Comparison of ENCODE assay signal across 8 cellular contexts in the genomic region with DNA sequence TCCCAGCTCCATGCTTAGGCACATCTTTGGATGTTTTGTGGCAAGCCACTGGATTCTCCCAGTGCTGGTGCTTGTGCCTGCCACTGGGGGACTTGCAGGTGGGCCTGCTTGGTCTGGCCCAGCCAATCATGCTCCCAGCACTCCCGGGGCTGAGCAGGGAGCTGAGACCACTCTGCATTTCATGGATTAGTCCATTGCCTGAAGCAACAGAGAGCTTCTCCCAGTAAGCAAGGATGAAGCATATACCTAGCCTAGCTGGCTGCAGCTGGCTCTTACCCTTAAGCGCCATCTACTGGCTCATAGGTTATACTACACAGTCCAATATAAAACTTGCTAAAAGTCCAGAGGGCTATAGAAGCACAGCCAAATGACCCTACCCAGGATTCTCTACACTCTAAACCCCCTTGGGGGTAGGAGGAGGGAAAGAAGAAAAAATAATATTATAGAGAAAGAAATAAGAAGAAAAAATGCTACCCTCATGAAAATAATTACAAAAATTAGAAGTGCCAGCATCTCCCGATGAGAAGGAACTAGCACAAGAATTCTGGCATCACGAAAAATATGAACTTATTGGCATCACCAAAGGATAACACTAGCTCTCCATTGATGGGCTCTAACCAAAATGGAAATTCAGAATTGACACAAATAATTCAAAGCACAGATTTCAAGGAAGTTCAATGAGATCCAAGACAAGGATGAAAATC.
DNase-seq lines count a peak whose midpoint lies in the region; ATAC-seq and TF ChIP-seq lines count a peak whose summit lies in the region.

No MANE protein-coding gene starts in this region.

- dilution Hi-C loops in mammary epithelial cell (cut with HindIII; ENCODE audit: low sequenced_read_pairs), result no loop called here

- POLR2A ChIA-PET in Caco-2 (lab: Charles Lee), result no interaction called here
- POLR2A ChIA-PET in CD4-positive, alpha-beta memory T cell (lab: Charles Lee; ENCODE audit: partially characterized antibody), result no interaction called here

- no peak overlapping the region for H3K4me3 Mint-ChIP-seq in Caco-2 (ENCODE audit: unreplicated experiment)
- H3K4me3 Mint-ChIP-seq in CD4-positive, alpha-beta memory T cell, result no peak overlapping the region

- no peaks in the 10 kb centered on the region for H3K36me3 ChIP-seq in Caco-2 (ENCODE audit: control insufficient read depth, insufficient read depth, low read length)
- H3K36me3 ChIP-seq in mammary epithelial cell (ENCODE audit: insufficient read depth, low read length), result no peaks in the 10 kb centered on the region
- H3K36me3 ChIP-seq in lung (ENCODE audit: control insufficient read depth in 2 of 2, insufficient read depth in 2 of 2, low read length in 2 of 2), result no peaks in the 10 kb centered on the region
- no peaks in the 10 kb centered on the region for H3K36me3 ChIP-seq in CD4-positive, alpha-beta memory T cell (ENCODE audit: insufficient read depth, low read length)

- CTCF ChIA-PET in Caco-2 (lab: Charles Lee) (interaction anchor here (0.5 to 1.2 kb wide), 6 partner anchors 9 to 999 kb away, joined by 3 to 7 read pairs (median 3); no protein-coding TSS in a partner anchor), mammary epithelial cell (lab: Charles Lee; ENCODE audit: low non-redundant PET) (interaction anchor here (0.5 to 1.2 kb wide), 4 partner anchors 28 to 999 kb away, joined by 4 to 8 read pairs (median 5); no protein-coding TSS in a partner anchor)
- CTCF ChIA-PET in CD4-positive, alpha-beta memory T cell (lab: Charles Lee; ENCODE audit: partially characterized antibody), result no interaction called here

- intact Hi-C loops in Caco-2 (cut with micrococcal nuclease; ENCODE audit: unreplicated experiment) (loop anchor here (5.0 kb wide), 1 partner anchor 825 kb away; no protein-coding TSS in a partner anchor), mammary epithelial cell (cut with micrococcal nuclease) (loop anchor here (1.0 to 10.0 kb wide), 9 partner anchors 56 to 909 kb away; no protein-coding TSS in a partner anchor)
- intact Hi-C loops in CD4-positive, alpha-beta memory T cell (cut with micrococcal nuclease), result no loop called here

- H4K20me1 ChIP-seq in mammary epithelial cell (ENCODE audit: insufficient read depth, low read length), result no peaks in the 10 kb centered on the region

- H3K4me3 ChIP-seq in Caco-2 (ENCODE audit: low read depth, low read length), result no peak overlapping the region
- H3K4me3 ChIP-seq in mammary epithelial cell (replicated peaks in 1 of 3; ENCODE audit: insufficient read depth in 1 of 3, low read depth in 2 of 3, low read length in 3 of 3), result no peak overlapping the region
- H3K4me3 ChIP-seq in lung, result no peak overlapping the region
- H3K4me3 ChIP-seq in CD4-positive, alpha-beta memory T cell (ENCODE audit: low read length in 2 of 2), result no peak overlapping the region

- H3K79me2 ChIP-seq in mammary epithelial cell (ENCODE audit: insufficient read depth, low read length), result no peaks in the 10 kb centered on the region

- in situ Hi-C loops in mammary epithelial cell (cut with MboI; ENCODE audit: low sequenced_read_pairs in 2 of 2), result loop anchor here in 1 of 2 donors (5.0 kb wide), 1 partner anchor 1000 kb away; no protein-coding TSS in a partner anchor

- no peaks in the 10 kb centered on the region for H3K27me3 ChIP-seq in Caco-2 (replicated peaks; ENCODE audit: control insufficient read depth, insufficient read depth, low read length)
- no peaks in the 10 kb centered on the region for H3K27me3 ChIP-seq in mammary epithelial cell (ENCODE audit: insufficient read depth, low read length)
- no peaks in the 10 kb centered on the region for H3K27me3 ChIP-seq in lung (ENCODE audit: control insufficient read depth, insufficient read depth)
- H3K27me3 ChIP-seq in CD4-positive, alpha-beta memory T cell (ENCODE audit: insufficient read depth, low read length), result no peaks in the 10 kb centered on the region

- TF ChIP-seq CTCF in Caco-2 (IDR thresholded peaks at IDR 0.05; ENCODE audit: insufficient read depth in 1 of 2, low read depth in 1 of 2, low read length in 1 of 2, severe bottlenecking in 1 of 2, unreplicated experiment in 1 of 2) (peak; percentile 88 to 92), mammary epithelial cell (conservative IDR thresholded peaks at IDR 0.05 in 1 of 2, IDR thresholded peaks at IDR 0.05 in 1 of 2; ENCODE audit: extremely low read depth in 1 of 2, insufficient read depth in 1 of 2, low read depth in 1 of 2, low read length in 2 of 2) (peak; percentile 75 to 85), lung (IDR thresholded peaks at IDR 0.05; ENCODE audit: control extremely low read depth, extremely low read depth) (peak; percentile 32)

- BruUV-seq in Caco-2 (replicated peaks; lab: Mats Ljungman, UMichigan) (no TSS peak), mammary epithelial cell (replicated peaks; lab: Mats Ljungman, UMichigan) (no TSS peak)

- H3K9me3 ChIP-seq in Caco-2 (peaks cover 20% of the 10 kb centered on the region), mammary epithelial cell (replicated peaks; ENCODE audit: insufficient read depth, low read length) (peaks cover 5% of the 10 kb centered on the region), lung (ENCODE audit: control insufficient read depth in 2 of 2, insufficient read depth in 1 of 2, low read length in 1 of 2) (peaks cover 6 to 20% of the 10 kb centered on the region in 2 donors)
- peaks cover 0 to 6% of the 10 kb centered on the region in 2 donors for H3K9me3 ChIP-seq in CD4-positive, alpha-beta memory T cell (ENCODE audit: control insufficient read depth in 1 of 2, low read length in 2 of 2)

- H2AFZ ChIP-seq in mammary epithelial cell (ENCODE audit: low read depth, low read length), result peak overlapping the region; percentile 71

- WGBS in mammary epithelial cell (ENCODE audit: low coverage, missing lambda C conversion rate), result 44% methylated on average over 4 of the region's 4 CpGs
- 59 to 65% methylated on average over 4 of the region's 4 CpGs for WGBS in lung, 2 donors

- no peaks in the 10 kb centered on the region for H3K4me1 Mint-ChIP-seq in Caco-2 (ENCODE audit: low read depth, unreplicated experiment)
- no peaks in the 10 kb centered on the region for H3K4me1 Mint-ChIP-seq in CD4-positive, alpha-beta memory T cell

- peak; percentile 41 to 61 for DNase-seq in Caco-2
- peak; percentile 90 for DNase-seq in NCI-H526 treated with DMSO at 0.1 percent for 48 hours (lab: John Stamatoyannopoulos, UW)
- peak; percentile 64 for DNase-seq in mammary epithelial cell
- DNase-seq in lung (ENCODE audit: low spot score), result no peak
- no peak for DNase-seq in stimulated activated naive CD4-positive, alpha-beta T cell treated with Interleukin-2 at 50 U/mL for 16 hours (lab: John Stamatoyannopoulos, UW)
- DNase-seq in CD4-positive, alpha-beta memory T cell, result no peak

- H3K9ac ChIP-seq in mammary epithelial cell (ENCODE audit: insufficient read depth, low read length), result peak overlapping the region; percentile 65

- H3K36me3 Mint-ChIP-seq in Caco-2 (ENCODE audit: insufficient read depth, unreplicated experiment), result no peaks in the 10 kb centered on the region
- H3K36me3 Mint-ChIP-seq in CD4-positive, alpha-beta memory T cell, result no peaks in the 10 kb centered on the region

- H3K27ac Mint-ChIP-seq in Caco-2 (ENCODE audit: unreplicated experiment), result no peak overlapping the region
- no peak overlapping the region for H3K27ac Mint-ChIP-seq in CD4-positive, alpha-beta memory T cell

- H3K27ac ChIP-seq in mammary epithelial cell (ENCODE audit: insufficient read depth, low read depth, low read length), result peak overlapping the region; percentile 97
- no peak overlapping the region for H3K27ac ChIP-seq in lung (ENCODE audit: low read depth in 1 of 2, low read length in 1 of 2)
- no peak overlapping the region for H3K27ac ChIP-seq in CD4-positive, alpha-beta memory T cell (ENCODE audit: low read depth, low read length)

- H3K4me1 ChIP-seq in Caco-2, result no peaks in the 10 kb centered on the region
- H3K4me1 ChIP-seq in mammary epithelial cell (ENCODE audit: insufficient read depth, low read length), result peaks cover 15% of the 10 kb centered on the region
- H3K4me1 ChIP-seq in lung (ENCODE audit: control insufficient read depth in 2 of 2, insufficient read depth in 2 of 2, low read length in 2 of 2), result peaks cover 0 to 2% of the 10 kb centered on the region in 2 donors
- no peaks in the 10 kb centered on the region for H3K4me1 ChIP-seq in CD4-positive, alpha-beta memory T cell (ENCODE audit: insufficient read depth, low read length)

- H3K27me3 Mint-ChIP-seq in Caco-2 (ENCODE audit: insufficient read depth, unreplicated experiment), result no peaks in the 10 kb centered on the region
- no peaks in the 10 kb centered on the region for H3K27me3 Mint-ChIP-seq in CD4-positive, alpha-beta memory T cell

- ATAC-seq in GM19324 (IDR thresholded peaks at IDR 0.05; ENCODE audit: low FRiP score, unreplicated experiment) (peak; percentile 74), HG03342 (IDR thresholded peaks at IDR 0.05; ENCODE audit: unreplicated experiment) (peak; percentile 95), lung (ENCODE audit: insufficient read depth, low FRiP score) (peak; percentile 85)

- H3K4me2 ChIP-seq in mammary epithelial cell (ENCODE audit: insufficient read depth, low read depth, low read length), result peak overlapping the region; percentile 47

- peaks cover 13% of the 10 kb centered on the region for H3K9me3 Mint-ChIP-seq in Caco-2 (ENCODE audit: unreplicated experiment)
- H3K9me3 Mint-ChIP-seq in CD4-positive, alpha-beta memory T cell, result peaks cover 3 to 40% (median 30%) of the 10 kb centered on the region in 8 donors

Comparison
In these comparisons a context has a peak if more than half of its experiments do, and no peak if none do; other contexts are left out.
1. DNase-seq: peak in Caco-2 (2 of 2), NCI-H526 treated with DMSO at 0.1 percent for 48 hours (single experiment) and mammary epithelial cell (single experiment); none in lung (single experiment), stimulated activated naive CD4-positive, alpha-beta T cell treated with Interleukin-2 at 50 U/mL for 16 hours (single experiment) and CD4-positive, alpha-beta memory T cell (0 of 5).
2. CTCF ChIP-seq: peak in every context shown above with its lines; median percentile 90 in Caco-2; 80 in mammary epithelial cell; 32 in lung.
3. Peak in every context shown above with its lines, with median percentiles within 50 percentile points of each other: ATAC-seq.